18 cellular contexts compared by ENCODE assay signal in genomic region chr7:157014635-157015555, GRCh38. TPM values are rescaled to one million over a fixed set of nuclear protein-coding genes. Genes with fewer than 3 reads are reported as not detected.
DNase-seq lines count a peak whose midpoint lies in the region; ATAC-seq and TF ChIP-seq lines count a peak whose summit lies in the region.
"Had no signal": no experiment of that assay in that cellular context is flagged by ENCODE, and none has a peak within 500 bp of the region (broad histone marks: within the 10 kb centered on the region; RNA-seq: fewer than 3 reads in every experiment).

No MANE protein-coding gene starts in this region.

- H3K4me3 Mint-ChIP-seq in Caco-2 (ENCODE audit: unreplicated experiment) = peak overlapping the region; percentile 63

- peak in 1 of 2 experiments; percentile 22 for DNase-seq in Caco-2
- DNase-seq in H7 = peak; percentile 60
- DNase-seq in iPS-NIHi7 (ENCODE audit: extremely low spot score) = peak; percentile 8
- DNase-seq in CD1c-positive myeloid dendritic cell (ENCODE audit: extremely low spot score) = no peak
- DNase-seq in BE2C = no peak
- no peak for DNase-seq in T-helper 1 cell
- DNase-seq: EL; GM23248; Kasumi-1; NCI-H1417; NCI-H187 treated with DMSO at 0.1 percent for 48 hours; NCI-H345; NK-92 treated with Interleukin-12 subunit alpha and Interleukin-12 subunit beta, amount 100 ng/mL, for 24 hours; SJCRH30; SW 1271 had no signal

- no peak for TF ChIP-seq CTCF in Caco-2 (IDR thresholded peaks at IDR 0.05; ENCODE audit: insufficient read depth in 1 of 2, low read depth in 1 of 2, low read length in 1 of 2, severe bottlenecking in 1 of 2, unreplicated experiment in 1 of 2)
- TF ChIP-seq CTCF in VCaP (conservative IDR thresholded peaks at IDR 0.05) = no peak
- no peak for TF ChIP-seq CTCF in BE2C (IDR thresholded peaks at IDR 0.05; ENCODE audit: low read depth, low read length)

- no peak for ATAC-seq in GM21529 (IDR thresholded peaks at IDR 0.05; ENCODE audit: unreplicated experiment)

- H3K36me3 ChIP-seq in Caco-2 (ENCODE audit: control insufficient read depth, insufficient read depth, low read length) = no peaks in the 10 kb centered on the region
- no peaks in the 10 kb centered on the region for H3K36me3 ChIP-seq in H7 (replicated peaks; ENCODE audit: control insufficient read depth, insufficient read depth, low read length)
- H3K36me3 ChIP-seq in BE2C = no peaks in the 10 kb centered on the region
- H3K36me3 ChIP-seq: BLaER1 treated with 17β-estradiol and CSF1 and Interleukin-3, amounts not matched to agents 10 nM and 100 nM; SJCRH30 had no signal

- CTCF ChIA-PET in Caco-2 (lab: Charles Lee) = interaction anchor here (2.1 kb wide), 1 partner anchor 121 kb away, joined by 7 read pairs; no protein-coding TSS in a partner anchor

- H3K27me3 ChIP-seq in Caco-2 (replicated peaks; ENCODE audit: control insufficient read depth, insufficient read depth, low read length) = no peaks in the 10 kb centered on the region
- peaks cover 98% of the 10 kb centered on the region for H3K27me3 ChIP-seq in H7 (ENCODE audit: control insufficient read depth, insufficient read depth, low read length)
- H3K27me3 ChIP-seq in BE2C = peaks cover 99% of the 10 kb centered on the region

- H3K4me1 ChIP-seq in Caco-2 (peaks cover 27% of the 10 kb centered on the region), BE2C (no peaks in the 10 kb centered on the region)

- H3K4me3 ChIP-seq in Caco-2 (ENCODE audit: low read depth, low read length) (no peak overlapping the region), H7 (ENCODE audit: insufficient read depth, low read depth, low read length) (no peak overlapping the region), BE2C (ENCODE audit: low read depth, low read length) (no peak overlapping the region)
- H3K4me3 ChIP-seq: GM23248, SJCRH30 had no signal

- no peaks in the 10 kb centered on the region for H3K27me3 Mint-ChIP-seq in Caco-2 (ENCODE audit: insufficient read depth, unreplicated experiment)

- H3K9me3 Mint-ChIP-seq in Caco-2 (ENCODE audit: unreplicated experiment) = no peaks in the 10 kb centered on the region

- peak overlapping the region; percentile 40; the same call in 1 of the 2 replicates for H3K27ac ChIP-seq in VCaP
- H3K27ac ChIP-seq: BLaER1 treated with 17β-estradiol and CSF1 and Interleukin-3, amounts not matched to agents 10 nM and 100 nM; GM23248; SJCRH30 had no signal

- H3K4me1 Mint-ChIP-seq in Caco-2 (ENCODE audit: low read depth, unreplicated experiment) = peaks cover 31% of the 10 kb centered on the region

- BruUV-seq in Caco-2 (replicated peaks; lab: Mats Ljungman, UMichigan) = no TSS peak

- H3K27ac Mint-ChIP-seq in Caco-2 (ENCODE audit: unreplicated experiment) = peak overlapping the region; percentile 90

- peaks cover 28% of the 10 kb centered on the region for H3K36me3 Mint-ChIP-seq in Caco-2 (ENCODE audit: insufficient read depth, unreplicated experiment)

- POLR2A ChIA-PET in Caco-2 (lab: Charles Lee) = interaction anchor here (1.8 kb wide), 1 partner anchor 8 kb away, joined by 4 read pairs; no protein-coding TSS in a partner anchor

- intact Hi-C loops in Caco-2 (cut with micrococcal nuclease; ENCODE audit: unreplicated experiment) = loop anchor here (1.0 to 2.0 kb wide), 3 partner anchors 16 to 32 kb away; no protein-coding TSS in a partner anchor

- H3K9me3 ChIP-seq in Caco-2 (no peaks in the 10 kb centered on the region), BE2C (peaks cover 2% of the 10 kb centered on the region; the same call in 1 of the 2 replicates)
- H3K9me3 ChIP-seq: SJCRH30 had no signal

RNA-seq across cellular contexts. Expression of gene MNX1, which starts 4.4 kb away (rescaled TPM):
- 34.0 and 36.5 TPM in 2 replicates for total RNA-seq in Caco-2 (2022)
- total RNA-seq in H7 (2014; rRNA removed; shearing (Covaris generic)) = 0.37 and 1.2 TPM in 2 replicates
- 2.4 TPM for polyA plus RNA-seq in BE2C (2012; ENCODE audit: insufficient read depth, insufficient read length, low read depth)
- total RNA-seq: GM23248 had no signal
- polyA plus RNA-seq: GM23248 had no signal

Comparison
In these comparisons a context has a peak if more than half of its experiments do, and no peak if none do; other contexts are left out.
1. DNase-seq: peak in H7 (single experiment) and iPS-NIHi7 (single experiment); none in CD1c-positive myeloid dendritic cell (single experiment), BE2C (single experiment) and T-helper 1 cell (0 of 5).
2. RNA of gene MNX1, which starts 4.4 kb away (total RNA-seq): 34.0 to 36.5 TPM in Caco-2; 0.37 to 1.2 TPM in H7; every median in the first group is over 10 times any median in the second.